21 cellular contexts compared by ENCODE assay signal in genomic region chr11:67395555-67396257, GRCh38. TPM values are rescaled to one million over a fixed set of nuclear protein-coding genes. Genes with fewer than 3 reads are reported as not detected.
A peak's percentile ranks its signal among the peaks of the same experiment; 100 is the strongest.
DNase-seq lines count a peak whose midpoint lies in the region; ATAC-seq and TF ChIP-seq lines count a peak whose summit lies in the region.
"Had no signal": no experiment of that assay in that cellular context is flagged by ENCODE, and none has a peak within 500 bp of the region (broad histone marks: within the 10 kb centered on the region; RNA-seq: fewer than 3 reads in every experiment).

No MANE protein-coding gene starts in this region.

- no peak for DNase-seq in CD8-positive, alpha-beta memory T cell
- DNase-seq in IMR-90 (no peak), natural killer cell (no peak), dedifferentiated amniotic fluid mesenchymal stem cell (ENCODE audit: extremely low spot score) (no peak)
- DNase-seq: activated CD4-positive, alpha-beta T cell treated with anti-CD3 and anti-CD28 coated beads for 48 hours; activated T-cell treated with anti-CD3 and anti-CD28 coated beads, Interleukin-2, amount 50 U/mL, for 4 hours; amniotic stem cell; BE2C; erythroblast; GF-D8; NCI-H1048; NCI-H2029 treated with DMSO at 0.1 percent for 48 hours; nephron progenitor cell; thyroid gland had no signal

- intact Hi-C loops in IMR-90 (cut with micrococcal nuclease): no loop called here
- intact Hi-C loops in natural killer cell (cut with micrococcal nuclease): no loop called here

- peak overlapping the region in 5 of 8 donors; percentile 33 to 95 (median 80) for H3K27ac Mint-ChIP-seq in CD8-positive, alpha-beta memory T cell
- peak overlapping the region; percentile 68 to 88 for H3K27ac Mint-ChIP-seq in natural killer cell

- no peak overlapping the region for H3K23ac ChIP-seq in IMR-90 (ENCODE audit: low read depth, low read length)

- H3K36me3 ChIP-seq in CD8-positive, alpha-beta memory T cell (ENCODE audit: insufficient read depth, low read length): peaks cover 24% of the 10 kb centered on the region
- H3K36me3 ChIP-seq in IMR-90 (ENCODE audit: control insufficient read depth, insufficient read depth, low read length): peaks cover 43% of the 10 kb centered on the region

- ATAC-seq in IMR-90 (ENCODE audit: low read depth) (no peak), natural killer cell (no peak), HG03439 (IDR thresholded peaks at IDR 0.05; ENCODE audit: unreplicated experiment) (no peak)
- ATAC-seq: activated T-cell treated with anti-CD3 and anti-CD28 coated beads, Interleukin-2, amount 50 U/mL, for 4 hours; GM12878 had no signal

- CTCF ChIA-PET in CD8-positive, alpha-beta memory T cell (lab: Charles Lee): interaction anchor here (1.4 to 7.2 kb wide), 2 partner anchors 12 to 42 kb away, joined by 4 to 53 read pairs; partner anchors contain the start of gene PTPRCAP
- CTCF ChIA-PET in IMR-90 (lab: Yijun Ruan, JAX): no interaction called here

- H3K4me3 Mint-ChIP-seq in CD8-positive, alpha-beta memory T cell: peak overlapping the region in 1 of 7 donors; percentile 78
- H3K4me3 Mint-ChIP-seq in natural killer cell: no peak overlapping the region
- H3K4me3 Mint-ChIP-seq: activated T-cell treated with anti-CD3 and anti-CD28 coated beads, Interleukin-2, amount 50 U/mL, for 4 hours; nephron progenitor cell had no signal

- H3K18ac ChIP-seq in IMR-90 (ENCODE audit: low read depth, low read length): no peak overlapping the region

- H3K4me3 ChIP-seq in CD8-positive, alpha-beta memory T cell (ENCODE audit: low read length): no peak overlapping the region
- H3K4me3 ChIP-seq in IMR-90 (ENCODE audit: insufficient read depth, low read depth, low read length): no peak overlapping the region
- H3K4me3 ChIP-seq: cardiac muscle cell, GM12878, thyroid gland had no signal

- H3K4me1 ChIP-seq in CD8-positive, alpha-beta memory T cell (ENCODE audit: insufficient read depth, low read length): peaks cover 53% of the 10 kb centered on the region
- peaks cover 12% of the 10 kb centered on the region for H3K4me1 ChIP-seq in IMR-90 (ENCODE audit: control insufficient read depth, insufficient read depth, low read length)

- no peaks in the 10 kb centered on the region for H3K9me1 ChIP-seq in IMR-90 (ENCODE audit: insufficient read depth, low read length)

- H3K27me3 ChIP-seq in CD8-positive, alpha-beta memory T cell (ENCODE audit: insufficient read depth, low read length, poor library complexity, severe bottlenecking): no peaks in the 10 kb centered on the region
- no peaks in the 10 kb centered on the region for H3K27me3 ChIP-seq in IMR-90 (ENCODE audit: control insufficient read depth, insufficient read depth, low read length)
- H3K27me3 ChIP-seq: BE2C, cardiac muscle cell, thyroid gland had no signal

- peaks cover 28% of the 10 kb centered on the region for H4K20me1 ChIP-seq in IMR-90 (ENCODE audit: insufficient read depth, low read length)

- H3K14ac ChIP-seq in IMR-90 (replicated peaks; ENCODE audit: low read depth, low read length): no peak overlapping the region

- peaks cover 22 to 48% of the 10 kb centered on the region in 2 experiments; a peak in 3 of 4 replicates for H3K79me1 ChIP-seq in IMR-90 (ENCODE audit: low read depth in 1 of 2, low read length in 2 of 2)

- no peak overlapping the region for H3K9ac ChIP-seq in IMR-90 (ENCODE audit: low read depth, low read length)
- H3K9ac ChIP-seq: KMS-11 had no signal

- no peak overlapping the region for H2AK9ac ChIP-seq in IMR-90 (replicated peaks; ENCODE audit: low read depth, low read length, poor library complexity)

- 98% methylated on average over 8 of the region's 19 CpGs; no CpG with 5 or more reads in 1 of the 2 experiments for WGBS in IMR-90 (ENCODE audit: extremely low coverage in 2 of 2, insufficient read length in 1 of 2), 2 experiments

- H4K91ac ChIP-seq in IMR-90 (ENCODE audit: insufficient read depth, low read depth, low read length): no peak overlapping the region

- H2AK5ac ChIP-seq in IMR-90 (ENCODE audit: low read depth, low read length): no peak overlapping the region

- POLR2A ChIA-PET in CD8-positive, alpha-beta memory T cell (lab: Charles Lee): no interaction called here
- POLR2A ChIA-PET in IMR-90 (lab: Charles Lee; ENCODE audit: unreplicated experiment): interaction anchor here (0.8 kb wide), 1 partner anchor 26 kb away, joined by 3 read pairs; no protein-coding TSS in a partner anchor

- no peak overlapping the region for H4K8ac ChIP-seq in IMR-90 (ENCODE audit: low read depth in 2 of 2, low read length in 2 of 2)

- dilution Hi-C loops in IMR-90 (cut with HindIII; ENCODE audit: low sequenced_read_pairs, unreplicated experiment): no loop called here

- H3K36me3 Mint-ChIP-seq in CD8-positive, alpha-beta memory T cell: peaks cover 4 to 53% (median 4%) of the 10 kb centered on the region in 3 donors
- H3K36me3 Mint-ChIP-seq in natural killer cell: no peaks in the 10 kb centered on the region

- H2BK15ac ChIP-seq in IMR-90 (ENCODE audit: low read depth, low read length): no peak overlapping the region

- no peak overlapping the region for H2BK120ac ChIP-seq in IMR-90 (ENCODE audit: low read depth, low read length)

- no peak overlapping the region for H3K4me2 ChIP-seq in IMR-90 (ENCODE audit: low read depth, low read length)
- H3K4me2 ChIP-seq: KMS-11 had no signal

- no TSS peak for BruUV-seq in IMR-90 (replicated peaks; lab: Mats Ljungman, UMichigan)

- TF ChIP-seq CTCF in IMR-90 (conservative IDR thresholded peaks at IDR 0.05; ENCODE audit: low read depth, low read length): no peak
- TF ChIP-seq CTCF in natural killer cell (IDR thresholded peaks at IDR 0.05): no peak

- H2BK20ac ChIP-seq in IMR-90 (ENCODE audit: low read depth, low read length): no peak overlapping the region

- H3K56ac ChIP-seq in IMR-90 (ENCODE audit: extremely low read depth, insufficient read depth, low read length): no peak overlapping the region

- H2AFZ ChIP-seq in IMR-90 (replicated peaks; ENCODE audit: low read length, poor library complexity): peak overlapping the region; percentile 14

- H4K5ac ChIP-seq in IMR-90 (ENCODE audit: low read depth, low read length): no peak overlapping the region

- TF ChIP-seq RAD21 in IMR-90 (IDR thresholded peaks at IDR 0.05; ENCODE audit: low read length): no peak

- H3K4ac ChIP-seq in IMR-90 (ENCODE audit: low read depth, low read length): no peak overlapping the region

- no peaks in the 10 kb centered on the region for H3K9me3 Mint-ChIP-seq in CD8-positive, alpha-beta memory T cell
- H3K9me3 Mint-ChIP-seq in natural killer cell: no peaks in the 10 kb centered on the region
- H3K9me3 Mint-ChIP-seq: activated T-cell treated with anti-CD3 and anti-CD28 coated beads, Interleukin-2, amount 50 U/mL, for 4 hours; nephron progenitor cell had no signal

- H3K9me3 ChIP-seq in CD8-positive, alpha-beta memory T cell (ENCODE audit: low read length): no peaks in the 10 kb centered on the region
- no peaks in the 10 kb centered on the region for H3K9me3 ChIP-seq in IMR-90 (ENCODE audit: control insufficient read depth, insufficient read depth, low read length)
- H3K9me3 ChIP-seq: BE2C, thyroid gland had no signal

- H3K27me3 Mint-ChIP-seq in CD8-positive, alpha-beta memory T cell: no peaks in the 10 kb centered on the region
- H3K27me3 Mint-ChIP-seq in natural killer cell (ENCODE audit: low read depth in 2 of 2): no peaks in the 10 kb centered on the region

- no peak overlapping the region for H3K27ac ChIP-seq in CD8-positive, alpha-beta memory T cell (ENCODE audit: low read depth, low read length)
- H3K27ac ChIP-seq in IMR-90 (ENCODE audit: insufficient read depth, low read length): no peak overlapping the region
- H3K27ac ChIP-seq: cardiac muscle cell, KMS-11, thyroid gland had no signal

- in situ Hi-C loops in IMR-90 (cut with MboI; ENCODE audit: low sequenced_read_pairs): no loop called here

- no peak overlapping the region for H2BK5ac ChIP-seq in IMR-90 (ENCODE audit: low read depth, low read length, poor library complexity, severe bottlenecking)

- peaks cover 43 to 73% (median 44%) of the 10 kb centered on the region in 3 donors for H3K4me1 Mint-ChIP-seq in CD8-positive, alpha-beta memory T cell
- peaks cover 26 to 54% of the 10 kb centered on the region in 2 donors for H3K4me1 Mint-ChIP-seq in natural killer cell

- no peak for TF ChIP-seq POLR2A in IMR-90 (IDR thresholded peaks at IDR 0.05; ENCODE audit: low read depth, low read length)

RNA-seq across cellular contexts. Expression of gene RAD9A, which starts 3.9 kb away (rescaled TPM):
- 10 to 100 TPM; 36.8 to 38.8 TPM for total RNA-seq in CD8-positive, alpha-beta memory T cell
- polyA plus RNA-seq in CD8-positive, alpha-beta memory T cell: 9.4 TPM
- total RNA-seq in IMR-90 (2012; rRNA removed): 1.9 and 2.0 TPM in 2 replicates
- 10.3 and 12.6 TPM in 2 replicates for polyA plus RNA-seq in IMR-90 (2012; rRNA removed)
- 8.4 and 12.7 TPM in 2 replicates for polyA plus RNA-seq in IMR-90 (2012; cell fraction: cytosol; rRNA removed)
- 53.4 and 98.2 TPM in 2 replicates for polyA plus RNA-seq in IMR-90 (2012; cell fraction: nucleus; rRNA removed; ENCODE audit: low replicate concordance)
- 10 to 100 TPM; 30.2 to 47.1 (median 37.3) TPM for total RNA-seq in natural killer cell

RNA-seq across cellular contexts. Expression of gene PPP1CA, which starts 6.0 kb away (rescaled TPM):
- total RNA-seq in CD8-positive, alpha-beta memory T cell: 100 to 1,000 TPM; 338 to 357 TPM
- 564 TPM for polyA plus RNA-seq in CD8-positive, alpha-beta memory T cell
- 294 and 313 TPM in 2 replicates for total RNA-seq in IMR-90 (2012; rRNA removed)
- 228 and 260 TPM in 2 replicates for polyA plus RNA-seq in IMR-90 (2012; rRNA removed)
- 268 and 304 TPM in 2 replicates for polyA plus RNA-seq in IMR-90 (2012; cell fraction: cytosol; rRNA removed)
- 122 and 203 TPM in 2 replicates for polyA plus RNA-seq in IMR-90 (2012; cell fraction: nucleus; rRNA removed; ENCODE audit: low replicate concordance)
- total RNA-seq in natural killer cell: 100 to 1,000 TPM; 222 to 245 (median 233) TPM

RNA-seq across cellular contexts. Expression of gene TBC1D10C, which starts 8.2 kb away (rescaled TPM):
- 100 to 1,000 TPM; 102 to 105 TPM for total RNA-seq in CD8-positive, alpha-beta memory T cell
- 331 TPM for polyA plus RNA-seq in CD8-positive, alpha-beta memory T cell
- under 0.01 and 0.18 TPM in 2 replicates for total RNA-seq in IMR-90 (2012; rRNA removed)
- polyA plus RNA-seq in IMR-90 (2012; rRNA removed): 0.07 and 0.11 TPM in 2 replicates
- 0.09 and 0.12 TPM in 2 replicates for polyA plus RNA-seq in IMR-90 (2012; cell fraction: cytosol; rRNA removed)
- polyA plus RNA-seq in IMR-90 (2012; cell fraction: nucleus; rRNA removed; ENCODE audit: low replicate concordance): 0.44 and 0.94 TPM in 2 replicates
- 100 to 1,000 TPM; 314 to 359 (median 342) TPM for total RNA-seq in natural killer cell
- total RNA-seq: cardiac muscle cell, frontal cortex, NCI-H460, pulmonary artery endothelial cell had no signal

RNA-seq across cellular contexts. Expression of gene CARNS1, which starts 19.8 kb away (rescaled TPM):
- total RNA-seq in CD8-positive, alpha-beta memory T cell: 1 to 10 TPM; 2.0 to 2.7 TPM
- 1.8 TPM for polyA plus RNA-seq in CD8-positive, alpha-beta memory T cell
- total RNA-seq in IMR-90 (2012; rRNA removed): under 0.01 TPM in 2 replicates
- polyA plus RNA-seq in IMR-90 (2012; rRNA removed): 0.23 and 0.32 TPM in 2 replicates
- polyA plus RNA-seq in IMR-90 (2012; cell fraction: cytosol; rRNA removed): 0.09 and 0.19 TPM in 2 replicates
- polyA plus RNA-seq in IMR-90 (2012; cell fraction: nucleus; rRNA removed; ENCODE audit: low replicate concordance): 1.1 and 2.8 TPM in 2 replicates
- total RNA-seq in natural killer cell: 10 to 100 TPM; 25.0 to 29.0 (median 25.0) TPM

RNA-seq across cellular contexts. Expression of gene CLCF1, which starts 22.3 kb away (rescaled TPM):
- 1 to 10 TPM; 3.5 to 4.2 TPM for total RNA-seq in CD8-positive, alpha-beta memory T cell
- polyA plus RNA-seq in CD8-positive, alpha-beta memory T cell: 4.6 TPM
- total RNA-seq in IMR-90 (2012; rRNA removed) (5.0 and 5.6 TPM in 2 replicates), natural killer cell (10 to 100 TPM in 2 of 3 donors, 1 to 10 TPM in 1; 9.8 to 13.4 (median 10.3) TPM)
- polyA plus RNA-seq in IMR-90 (2012; rRNA removed): 27.8 and 34.4 TPM in 2 replicates
- polyA plus RNA-seq in IMR-90 (2012; cell fraction: cytosol; rRNA removed): 20.6 and 36.3 TPM in 2 replicates
- 61.2 and 132 TPM in 2 replicates for polyA plus RNA-seq in IMR-90 (2012; cell fraction: nucleus; rRNA removed; ENCODE audit: low replicate concordance)

Comparison
In these comparisons a context has a peak if more than half of its experiments do, and no peak if none do; other contexts are left out.
1. RNA of gene RAD9A, which starts 3.9 kb away (total RNA-seq): 36.8 to 38.8 TPM in CD8-positive, alpha-beta memory T cell and 30.2 to 47.1 TPM in natural killer cell; 1.9 to 2.0 TPM in IMR-90; every median in the first group is over 10 times any median in the second.
2. RNA of gene TBC1D10C, which starts 8.2 kb away (total RNA-seq): 314 to 359 TPM in natural killer cell and 102 to 105 TPM in CD8-positive, alpha-beta memory T cell; under 0.01 to 0.18 TPM in IMR-90; every median in the first group is over 10 times any median in the second.